Comparison of ENCODE assay signal across 20 cellular contexts in the genomic region with DNA sequence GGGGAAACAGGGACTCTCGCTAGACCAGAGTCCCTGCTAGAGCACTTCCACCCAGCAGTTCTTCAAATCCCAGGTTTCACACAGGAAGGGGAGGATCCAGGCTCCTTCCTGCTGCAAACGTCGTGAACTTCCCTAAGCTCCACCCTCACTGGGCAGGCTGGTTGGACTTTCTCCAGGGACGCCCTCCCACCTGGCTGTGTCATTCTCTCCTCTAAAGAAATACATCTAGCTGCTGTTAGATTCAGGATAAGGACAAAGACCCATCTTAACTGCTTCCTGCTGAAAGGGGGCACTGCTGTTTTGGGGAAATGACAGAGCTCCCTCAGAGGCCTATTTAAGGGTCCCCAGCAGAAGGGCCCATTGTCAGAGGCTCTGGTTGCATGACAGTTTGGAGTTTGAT.
DNase-seq lines count a peak whose midpoint lies in the region; ATAC-seq and TF ChIP-seq lines count a peak whose summit lies in the region.
"Had no signal": no experiment of that assay in that cellular context is flagged by ENCODE, and none has a peak within 500 bp of the region (broad histone marks: within the 10 kb centered on the region; RNA-seq: fewer than 3 reads in every experiment).

No MANE protein-coding gene starts in this region.

- no peak for TF ChIP-seq CTCF in endothelial cell (IDR thresholded peaks at IDR 0.05; ENCODE audit: unreplicated experiment)
- no peak for TF ChIP-seq CTCF in lung (IDR thresholded peaks at IDR 0.05; ENCODE audit: control extremely low read depth, extremely low read depth)
- no peak for TF ChIP-seq CTCF in type B pancreatic cell (conservative IDR thresholded peaks at IDR 0.05)

- peak overlapping the region; percentile 76 for H3K27ac Mint-ChIP-seq in endothelial cell (ENCODE audit: unreplicated experiment)
- H3K27ac Mint-ChIP-seq in type B pancreatic cell: no peak overlapping the region
- H3K27ac Mint-ChIP-seq: activated naive CD8-positive, alpha-beta T cell; activated T-helper 1 cell treated with anti-CD3 and anti-CD28 coated beads, Interleukin-12 subunit alpha, Interleukin-12 subunit beta, Interleukin-2, Interleukin-4 antibody, amounts not matched to agents 30 ng/mL and 10 ng/mL and 1 ng/mL, durations not matched to agents 14 hours and 24 hours and 36 hours; IgD-negative memory B cell; stimulated activated naive CD8-positive, alpha-beta T cell treated with anti-CD3 and anti-CD28 coated beads, Interleukin-15, amount 100 ng/mL, for 72 hours had no signal

- peaks cover 0 to 3% of the 10 kb centered on the region in 2 donors for H3K36me3 ChIP-seq in lung (ENCODE audit: control insufficient read depth in 2 of 2, insufficient read depth in 2 of 2, low read length in 2 of 2)
- H3K36me3 ChIP-seq: lower lobe of right lung, sigmoid colon had no signal

- ATAC-seq in lung (ENCODE audit: insufficient read depth, low FRiP score): no peak
- no peak for ATAC-seq in HG03025 (IDR thresholded peaks at IDR 0.05; ENCODE audit: low FRiP score, unreplicated experiment)
- ATAC-seq: lower lobe of right lung; stimulated activated naive CD8-positive, alpha-beta T cell treated with anti-CD3 and anti-CD28 coated beads, Interleukin-15, amount 100 ng/mL, for 72 hours had no signal

- H3K4me3 Mint-ChIP-seq in endothelial cell (ENCODE audit: unreplicated experiment): no peak overlapping the region
- no peak overlapping the region for H3K4me3 Mint-ChIP-seq in type B pancreatic cell
- H3K4me3 Mint-ChIP-seq: activated naive CD8-positive, alpha-beta T cell; activated T-helper 1 cell treated with anti-CD3 and anti-CD28 coated beads, Interleukin-12 subunit alpha, Interleukin-12 subunit beta, Interleukin-2, Interleukin-4 antibody, amounts not matched to agents 30 ng/mL and 10 ng/mL and 1 ng/mL, durations not matched to agents 14 hours and 24 hours and 36 hours; IgD-negative memory B cell; stimulated activated naive CD8-positive, alpha-beta T cell treated with anti-CD3 and anti-CD28 coated beads, Interleukin-15, amount 100 ng/mL, for 72 hours had no signal

- H3K4me1 Mint-ChIP-seq in endothelial cell (ENCODE audit: unreplicated experiment) (peaks cover 14% of the 10 kb centered on the region), type B pancreatic cell (ENCODE audit: unreplicated experiment) (no peaks in the 10 kb centered on the region)
- H3K4me1 Mint-ChIP-seq: IgD-negative memory B cell; stimulated activated naive CD8-positive, alpha-beta T cell treated with anti-CD3 and anti-CD28 coated beads, Interleukin-15, amount 100 ng/mL, for 72 hours had no signal

- no peaks in the 10 kb centered on the region for H3K9me3 Mint-ChIP-seq in endothelial cell (ENCODE audit: unreplicated experiment)
- peaks cover 9% of the 10 kb centered on the region for H3K9me3 Mint-ChIP-seq in type B pancreatic cell

- 32 to 56% methylated on average over 4 of the region's 4 CpGs for WGBS in lung, 2 donors

- H3K4me3 ChIP-seq in lung: peak overlapping the region; percentile 4
- H3K4me3 ChIP-seq: lower lobe of right lung, sigmoid colon had no signal

- peaks cover 0 to 2% of the 10 kb centered on the region in 2 donors for H3K4me1 ChIP-seq in lung (ENCODE audit: control insufficient read depth in 2 of 2, insufficient read depth in 2 of 2, low read length in 2 of 2)
- H3K4me1 ChIP-seq: lower lobe of right lung, sigmoid colon had no signal

- H3K27me3 ChIP-seq in lung (ENCODE audit: control insufficient read depth, insufficient read depth): no peaks in the 10 kb centered on the region
- H3K27me3 ChIP-seq: sigmoid colon had no signal

- peaks cover 15% of the 10 kb centered on the region for H3K36me3 Mint-ChIP-seq in endothelial cell (ENCODE audit: low read depth, unreplicated experiment)
- peaks cover 8% of the 10 kb centered on the region for H3K36me3 Mint-ChIP-seq in type B pancreatic cell

- DNase-seq in Daoy (ENCODE audit: low read depth) (peak; percentile 31), LHCN-M2 (ENCODE audit: low read depth) (peak; percentile 37), endothelial cell (ENCODE audit: low spot score) (peak; percentile 21), lung (ENCODE audit: low spot score) (no peak), type B pancreatic cell (ENCODE audit: extremely low spot score, unreplicated experiment) (no peak), COR-L47 (lab: John Stamatoyannopoulos, UW) (no peak)
- DNase-seq: activated CD4-positive, CD25-positive, alpha-beta regulatory T cell; AML-193; foreskin melanocyte; GOT3; lower lobe of right lung; NCI-H1092 treated with DMSO at 0.1 percent for 48 hours; OCI-M1; sigmoid colon; stimulated activated naive CD8-positive, alpha-beta T cell treated with anti-CD3 and anti-CD28 coated beads, Interleukin-15, amount 100 ng/mL, for 72 hours; T-helper 2 cell had no signal

- H3K27me3 Mint-ChIP-seq in endothelial cell (ENCODE audit: unreplicated experiment) (peaks cover 2% of the 10 kb centered on the region), type B pancreatic cell (no peaks in the 10 kb centered on the region)
- H3K27me3 Mint-ChIP-seq: activated naive CD8-positive, alpha-beta T cell; IgD-negative memory B cell; stimulated activated naive CD8-positive, alpha-beta T cell treated with anti-CD3 and anti-CD28 coated beads, Interleukin-15, amount 100 ng/mL, for 72 hours had no signal

- H3K9me3 ChIP-seq in lung (ENCODE audit: control insufficient read depth in 2 of 2, insufficient read depth in 1 of 2, low read length in 1 of 2): peaks cover 0 to 9% of the 10 kb centered on the region in 2 donors

- H3K27ac ChIP-seq in lung (ENCODE audit: low read depth in 1 of 2, low read length in 1 of 2): no peak overlapping the region
- H3K27ac ChIP-seq: lower lobe of right lung, sigmoid colon had no signal

Comparison
In these comparisons a context has a peak if more than half of its experiments do, and no peak if none do; other contexts are left out.
1. DNase-seq: peak in Daoy (single experiment), LHCN-M2 (single experiment) and endothelial cell (single experiment); none in lung (single experiment), type B pancreatic cell (single experiment) and COR-L47 (single experiment).